In the genomic region with DNA sequence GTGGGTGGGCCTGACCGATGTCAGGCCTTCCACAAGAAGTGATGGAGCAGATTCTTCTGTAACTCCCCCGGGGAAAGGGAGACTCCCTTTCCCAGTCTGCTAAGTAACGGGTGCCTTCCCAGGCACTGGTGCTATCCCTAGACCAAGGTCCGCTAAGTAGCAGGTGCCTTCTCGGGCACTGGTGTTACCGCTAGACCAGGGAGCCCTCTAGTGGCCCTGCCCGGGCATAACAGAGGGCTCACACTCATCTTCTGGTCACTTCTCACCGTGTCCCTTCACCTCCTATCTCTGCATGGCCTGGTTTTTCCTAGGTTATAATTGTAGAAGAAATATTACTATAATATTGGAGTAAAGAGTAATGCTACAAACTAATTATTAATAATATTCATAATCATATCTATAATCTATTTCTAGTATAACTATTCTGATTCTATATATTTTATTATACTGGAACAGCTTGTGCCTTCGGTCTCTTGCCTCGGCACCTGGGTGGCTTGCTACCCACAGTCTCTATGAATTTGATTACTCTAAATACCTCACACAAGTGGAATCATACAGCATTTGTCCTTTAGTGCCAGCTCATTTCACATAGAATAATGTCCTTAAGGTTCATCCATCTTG, we compare ENCODE assay signal across 8 cellular contexts.
DNase-seq lines count a peak whose midpoint lies in the region; ATAC-seq and TF ChIP-seq lines count a peak whose summit lies in the region.

No MANE protein-coding gene starts in this region.

- ATAC-seq in GM18517 (IDR thresholded peaks at IDR 0.05; ENCODE audit: unreplicated experiment) (peak; percentile 71), HG02970 (IDR thresholded peaks at IDR 0.05; ENCODE audit: low FRiP score, unreplicated experiment) (peak; percentile 76), right cardiac atrium (peak in 1 of 2 donors; percentile 59), sciatic nerve (no peak)

- intact Hi-C loops in activated T-helper 1 cell treated with anti-CD3 and anti-CD28 coated beads, Interleukin-12 subunit alpha, Interleukin-12 subunit beta, Interleukin-2, Interleukin-4 antibody, amounts not matched to agents 30 ng/mL and 10 ng/mL and 1 ng/mL, durations not matched to agents 14 hours and 24 hours and 36 hours (cut with micrococcal nuclease), result loop anchor here (5.0 to 10.0 kb wide), 2 partner anchors 1308 to 1920 kb away; no protein-coding TSS in a partner anchor
- intact Hi-C loops in right cardiac atrium (cut with DNase I), result no loop called here
- intact Hi-C loops in sciatic nerve (cut with DNase I), result no loop called here

- DNase-seq in CD1c-positive myeloid dendritic cell (ENCODE audit: extremely low spot score) (peak; percentile 57), NCI-H2029 treated with DMSO at 0.1 percent for 48 hours (lab: John Stamatoyannopoulos, UW) (peak; percentile 8), right cardiac atrium (peak; percentile 61 to 77 (median 75)), sciatic nerve (ENCODE audit: low spot score) (peak; percentile 71), suprapubic skin (ENCODE audit: low spot score in 2 of 2) (no peak)
- DNase-seq in activated T-helper 1 cell treated with anti-CD3 and anti-CD28 coated beads, Interleukin-12 subunit alpha, Interleukin-12 subunit beta, Interleukin-2, Interleukin-4 antibody, amounts not matched to agents 30 ng/mL and 10 ng/mL and 1 ng/mL, durations not matched to agents 14 hours and 24 hours and 36 hours (ENCODE audit: low spot score), result peak; percentile 5

- TF ChIP-seq EP300 in suprapubic skin (IDR thresholded peaks at IDR 0.05), result no peak

- no peak for TF ChIP-seq POLR2A in suprapubic skin (IDR thresholded peaks at IDR 0.05)

- no peaks in the 10 kb centered on the region for H3K4me1 Mint-ChIP-seq in activated T-helper 1 cell treated with anti-CD3 and anti-CD28 coated beads, Interleukin-12 subunit alpha, Interleukin-12 subunit beta, Interleukin-2, Interleukin-4 antibody, amounts not matched to agents 30 ng/mL and 10 ng/mL and 1 ng/mL, durations not matched to agents 14 hours and 24 hours and 36 hours (ENCODE audit: low read depth)

- no peaks in the 10 kb centered on the region for H3K36me3 Mint-ChIP-seq in activated T-helper 1 cell treated with anti-CD3 and anti-CD28 coated beads, Interleukin-12 subunit alpha, Interleukin-12 subunit beta, Interleukin-2, Interleukin-4 antibody, amounts not matched to agents 30 ng/mL and 10 ng/mL and 1 ng/mL, durations not matched to agents 14 hours and 24 hours and 36 hours (ENCODE audit: low read depth)

- no peak overlapping the region for H3K4me3 Mint-ChIP-seq in activated T-helper 1 cell treated with anti-CD3 and anti-CD28 coated beads, Interleukin-12 subunit alpha, Interleukin-12 subunit beta, Interleukin-2, Interleukin-4 antibody, amounts not matched to agents 30 ng/mL and 10 ng/mL and 1 ng/mL, durations not matched to agents 14 hours and 24 hours and 36 hours

- H3K27ac ChIP-seq in right cardiac atrium (ENCODE audit: low read length), result no peak overlapping the region
- H3K27ac ChIP-seq in suprapubic skin, result no peak overlapping the region

- H3K4me1 ChIP-seq in right cardiac atrium (ENCODE audit: control insufficient read depth, insufficient read depth, low read length) (no peaks in the 10 kb centered on the region), suprapubic skin (no peaks in the 10 kb centered on the region)

- H3K27me3 ChIP-seq in right cardiac atrium (ENCODE audit: control insufficient read depth, insufficient read depth) (no peaks in the 10 kb centered on the region), suprapubic skin (no peaks in the 10 kb centered on the region)

- H3K4me3 ChIP-seq in right cardiac atrium (ENCODE audit: low read length) (no peak overlapping the region), suprapubic skin (no peak overlapping the region)

- WGBS in right cardiac atrium, result 28% methylated on average over 10 of the region's 10 CpGs
- WGBS in suprapubic skin, result 30% methylated on average over 10 of the region's 10 CpGs

- TF ChIP-seq CTCF in suprapubic skin (IDR thresholded peaks at IDR 0.05), result peak in 1 of 2 donors; percentile 77

- H3K9me3 Mint-ChIP-seq in activated T-helper 1 cell treated with anti-CD3 and anti-CD28 coated beads, Interleukin-12 subunit alpha, Interleukin-12 subunit beta, Interleukin-2, Interleukin-4 antibody, amounts not matched to agents 30 ng/mL and 10 ng/mL and 1 ng/mL, durations not matched to agents 14 hours and 24 hours and 36 hours, result no peaks in the 10 kb centered on the region

- H3K9me3 ChIP-seq in right cardiac atrium (ENCODE audit: control insufficient read depth, low read length) (no peaks in the 10 kb centered on the region), suprapubic skin (no peaks in the 10 kb centered on the region)

- no peak overlapping the region for H3K27ac Mint-ChIP-seq in activated T-helper 1 cell treated with anti-CD3 and anti-CD28 coated beads, Interleukin-12 subunit alpha, Interleukin-12 subunit beta, Interleukin-2, Interleukin-4 antibody, amounts not matched to agents 30 ng/mL and 10 ng/mL and 1 ng/mL, durations not matched to agents 14 hours and 24 hours and 36 hours

- H3K27me3 Mint-ChIP-seq in activated T-helper 1 cell treated with anti-CD3 and anti-CD28 coated beads, Interleukin-12 subunit alpha, Interleukin-12 subunit beta, Interleukin-2, Interleukin-4 antibody, amounts not matched to agents 30 ng/mL and 10 ng/mL and 1 ng/mL, durations not matched to agents 14 hours and 24 hours and 36 hours (ENCODE audit: insufficient read depth), result peaks cover 2% of the 10 kb centered on the region

- no peaks in the 10 kb centered on the region for H3K36me3 ChIP-seq in suprapubic skin

Comparison
In these comparisons a context has a peak if more than half of its experiments do, and no peak if none do; other contexts are left out.
1. DNase-seq: peak in CD1c-positive myeloid dendritic cell (single experiment), NCI-H2029 treated with DMSO at 0.1 percent for 48 hours (single experiment), activated T-helper 1 cell treated with anti-CD3 and anti-CD28 coated beads, Interleukin-12 subunit alpha, Interleukin-12 subunit beta, Interleukin-2, Interleukin-4 antibody, amounts not matched to agents 30 ng/mL and 10 ng/mL and 1 ng/mL, durations not matched to agents 14 hours and 24 hours and 36 hours (single experiment), right cardiac atrium (3 of 3) and sciatic nerve (single experiment); none in suprapubic skin (0 of 2).